ENCODE assay signal across 1 cellular context in the genomic region with DNA sequence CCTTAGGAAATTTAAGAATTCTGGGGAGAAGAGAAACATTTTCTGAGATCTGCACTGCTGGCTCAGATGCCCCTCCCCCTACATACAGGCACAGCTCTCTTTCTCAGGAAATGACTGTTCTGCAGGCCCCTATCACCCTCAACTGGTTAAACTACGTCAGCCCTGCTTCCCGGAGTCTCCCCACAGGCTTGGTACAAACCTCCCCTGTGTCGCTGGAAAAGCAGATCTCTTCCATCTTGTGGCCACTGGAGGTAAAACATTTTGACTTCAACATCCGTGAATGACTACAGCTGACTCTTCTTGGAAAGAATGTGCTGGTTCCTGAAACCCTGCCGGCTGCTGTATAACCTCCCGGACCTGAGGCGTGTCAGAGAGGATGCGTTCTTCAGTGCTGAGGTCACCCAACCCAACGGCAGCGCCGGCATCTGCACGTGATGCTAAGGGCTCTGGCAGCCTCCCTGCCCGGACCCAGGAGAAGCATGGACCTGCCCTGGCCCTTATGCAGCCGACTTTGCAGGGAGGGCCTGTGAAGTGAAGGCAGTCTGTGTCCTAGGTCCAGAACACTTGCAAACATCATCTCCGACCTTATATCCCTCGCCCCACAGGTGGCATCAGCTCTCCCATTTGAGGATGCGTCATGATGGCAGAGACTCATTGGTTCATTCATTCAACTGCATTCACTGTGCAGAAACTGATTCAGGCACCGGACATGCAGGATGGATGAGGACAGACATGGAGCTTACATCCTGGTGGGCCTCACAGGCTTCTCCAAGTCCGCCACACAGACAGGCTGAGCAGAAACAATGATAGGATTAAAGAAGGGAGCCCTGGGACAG.
TF ChIP-seq lines count a peak whose summit lies in the region.

No MANE protein-coding gene starts in this region.

TF ChIP-seq in HepG2, 621 proteins besides CTCF, POLR2A, EP300 and RAD21 (continued from another document and continues in another):
- TF ChIP-seq MAFG (CRISPR knock-in tag; IDR thresholded peaks at IDR 0.05) (no peak), ZNF33A (CRISPR knock-in tag; IDR thresholded peaks at IDR 0.05; ENCODE audit: borderline replicate concordance) (no peak), ARID2 (CRISPR knock-in tag; IDR thresholded peaks at IDR 0.05; ENCODE audit: borderline replicate concordance) (no peak), PRPF4 (IDR thresholded peaks at IDR 0.05; ENCODE audit: low read depth, low read length, poor library complexity, severe bottlenecking) (no peak), NBN (conservative IDR thresholded peaks at IDR 0.05) (no peak), ZNF766 (CRISPR knock-in tag; IDR thresholded peaks at IDR 0.05; ENCODE audit: borderline replicate concordance) (no peak), ERF (CRISPR knock-in tag; IDR thresholded peaks at IDR 0.05) (no peak), HNRNPL (IDR thresholded peaks at IDR 0.05; ENCODE audit: low read depth, low read length) (no peak), ZNF652 (CRISPR knock-in tag; IDR thresholded peaks at IDR 0.05; ENCODE audit: borderline replicate concordance, low read depth) (peak; percentile 88), ZNF792 (CRISPR knock-in tag; IDR thresholded peaks at IDR 0.05) (peak; percentile 100), HCFC1 (IDR thresholded peaks at IDR 0.05; ENCODE audit: low read depth, low read length) (no peak), NR2F6 (IDR thresholded peaks at IDR 0.05) (no peak), NR2F6 (CRISPR knock-in tag; IDR thresholded peaks at IDR 0.05) (0 out of 2 replicates have a peak, but pooled peaks have one; percentile 13), SMC3 (IDR thresholded peaks at IDR 0.05; ENCODE audit: low read length) (peak; percentile 81), ZNF546 (CRISPR knock-in tag; conservative IDR thresholded peaks at IDR 0.05) (no peak), ZZZ3 (CRISPR knock-in tag; IDR thresholded peaks at IDR 0.05; ENCODE audit: borderline replicate concordance) (no peak), NR0B2 (CRISPR knock-in tag; IDR thresholded peaks at IDR 0.05) (no peak), TCF12 (IDR thresholded peaks at IDR 0.05) (no peak), TCF12 (CRISPR knock-in tag; IDR thresholded peaks at IDR 0.05) (no peak), FUBP1 (CRISPR knock-in tag; IDR thresholded peaks at IDR 0.05; ENCODE audit: borderline replicate concordance) (no peak), ZNF230 (CRISPR knock-in tag; IDR thresholded peaks at IDR 0.05) (0 out of 2 replicates have a peak, but pooled peaks have one; percentile 31), SRSF4 (IDR thresholded peaks at IDR 0.05; ENCODE audit: low read depth, low read length, poor library complexity, severe bottlenecking) (no peak), ZNF30 (CRISPR knock-in tag; IDR thresholded peaks at IDR 0.05) (no peak), ZC3H13 (CRISPR knock-in tag; IDR thresholded peaks at IDR 0.05) (0 out of 2 replicates have a peak, but pooled peaks have one; percentile 58), NAIF1 (CRISPR knock-in tag; IDR thresholded peaks at IDR 0.05; ENCODE audit: borderline replicate concordance) (no peak), ARHGAP35 (CRISPR knock-in tag; IDR thresholded peaks at IDR 0.05; ENCODE audit: borderline replicate concordance) (no peak), ZNF468 (CRISPR knock-in tag; IDR thresholded peaks at IDR 0.05) (no peak), ZNF772 (CRISPR knock-in tag; IDR thresholded peaks at IDR 0.05) (no peak), ZMYM2 (CRISPR knock-in tag; IDR thresholded peaks at IDR 0.05) (no peak), NR2F1 (CRISPR knock-in tag; IDR thresholded peaks at IDR 0.05) (no peak), SMAD3 (CRISPR knock-in tag; IDR thresholded peaks at IDR 0.05) (no peak)
- TF ChIP-seq, protein P1, sequence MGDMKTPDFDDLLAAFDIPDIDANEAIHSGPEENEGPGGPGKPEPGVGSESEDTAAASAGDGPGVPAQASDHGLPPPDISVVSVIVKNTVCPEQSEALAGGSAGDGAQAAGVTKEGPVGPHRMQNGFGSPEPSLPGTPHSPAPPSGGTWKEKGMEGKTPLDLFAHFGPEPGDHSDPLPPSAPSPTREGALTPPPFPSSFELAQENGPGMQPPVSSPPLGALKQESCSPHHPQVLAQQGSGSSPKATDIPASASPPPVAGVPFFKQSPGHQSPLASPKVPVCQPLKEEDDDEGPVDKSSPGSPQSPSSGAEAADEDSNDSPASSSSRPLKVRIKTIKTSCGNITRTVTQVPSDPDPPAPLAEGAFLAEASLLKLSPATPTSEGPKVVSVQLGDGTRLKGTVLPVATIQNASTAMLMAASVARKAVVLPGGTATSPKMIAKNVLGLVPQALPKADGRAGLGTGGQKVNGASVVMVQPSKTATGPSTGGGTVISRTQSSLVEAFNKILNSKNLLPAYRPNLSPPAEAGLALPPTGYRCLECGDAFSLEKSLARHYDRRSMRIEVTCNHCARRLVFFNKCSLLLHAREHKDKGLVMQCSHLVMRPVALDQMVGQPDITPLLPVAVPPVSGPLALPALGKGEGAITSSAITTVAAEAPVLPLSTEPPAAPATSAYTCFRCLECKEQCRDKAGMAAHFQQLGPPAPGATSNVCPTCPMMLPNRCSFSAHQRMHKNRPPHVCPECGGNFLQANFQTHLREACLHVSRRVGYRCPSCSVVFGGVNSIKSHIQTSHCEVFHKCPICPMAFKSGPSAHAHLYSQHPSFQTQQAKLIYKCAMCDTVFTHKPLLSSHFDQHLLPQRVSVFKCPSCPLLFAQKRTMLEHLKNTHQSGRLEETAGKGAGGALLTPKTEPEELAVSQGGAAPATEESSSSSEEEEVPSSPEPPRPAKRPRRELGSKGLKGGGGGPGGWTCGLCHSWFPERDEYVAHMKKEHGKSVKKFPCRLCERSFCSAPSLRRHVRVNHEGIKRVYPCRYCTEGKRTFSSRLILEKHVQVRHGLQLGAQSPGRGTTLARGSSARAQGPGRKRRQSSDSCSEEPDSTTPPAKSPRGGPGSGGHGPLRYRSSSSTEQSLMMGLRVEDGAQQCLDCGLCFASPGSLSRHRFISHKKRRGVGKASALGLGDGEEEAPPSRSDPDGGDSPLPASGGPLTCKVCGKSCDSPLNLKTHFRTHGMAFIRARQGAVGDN (CRISPR knock-in tag; IDR thresholded peaks at IDR 0.05), result peak; percentile 38
- TF ChIP-seq, protein P2, sequence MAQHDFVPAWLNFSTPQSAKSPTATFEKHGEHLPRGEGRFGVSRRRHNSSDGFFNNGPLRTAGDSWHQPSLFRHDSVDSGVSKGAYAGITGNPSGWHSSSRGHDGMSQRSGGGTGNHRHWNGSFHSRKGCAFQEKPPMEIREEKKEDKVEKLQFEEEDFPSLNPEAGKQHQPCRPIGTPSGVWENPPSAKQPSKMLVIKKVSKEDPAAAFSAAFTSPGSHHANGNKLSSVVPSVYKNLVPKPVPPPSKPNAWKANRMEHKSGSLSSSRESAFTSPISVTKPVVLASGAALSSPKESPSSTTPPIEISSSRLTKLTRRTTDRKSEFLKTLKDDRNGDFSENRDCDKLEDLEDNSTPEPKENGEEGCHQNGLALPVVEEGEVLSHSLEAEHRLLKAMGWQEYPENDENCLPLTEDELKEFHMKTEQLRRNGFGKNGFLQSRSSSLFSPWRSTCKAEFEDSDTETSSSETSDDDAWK (CRISPR knock-in tag; IDR thresholded peaks at IDR 0.05), result no peak
- TF ChIP-seq, protein P3, sequence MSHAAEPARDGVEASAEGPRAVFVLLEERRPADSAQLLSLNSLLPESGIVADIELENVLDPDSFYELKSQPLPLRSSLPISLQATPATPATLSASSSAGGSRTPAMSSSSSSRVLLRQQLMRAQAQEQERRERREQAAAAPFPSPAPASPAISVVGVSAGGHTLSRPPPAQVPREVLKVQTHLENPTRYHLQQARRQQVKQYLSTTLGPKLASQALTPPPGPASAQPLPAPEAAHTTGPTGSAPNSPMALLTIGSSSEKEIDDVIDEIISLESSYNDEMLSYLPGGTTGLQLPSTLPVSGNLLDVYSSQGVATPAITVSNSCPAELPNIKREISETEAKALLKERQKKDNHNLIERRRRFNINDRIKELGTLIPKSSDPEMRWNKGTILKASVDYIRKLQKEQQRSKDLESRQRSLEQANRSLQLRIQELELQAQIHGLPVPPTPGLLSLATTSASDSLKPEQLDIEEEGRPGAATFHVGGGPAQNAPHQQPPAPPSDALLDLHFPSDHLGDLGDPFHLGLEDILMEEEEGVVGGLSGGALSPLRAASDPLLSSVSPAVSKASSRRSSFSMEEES (CRISPR knock-in tag; IDR thresholded peaks at IDR 0.05), result no peak
- TF ChIP-seq, protein P4, sequence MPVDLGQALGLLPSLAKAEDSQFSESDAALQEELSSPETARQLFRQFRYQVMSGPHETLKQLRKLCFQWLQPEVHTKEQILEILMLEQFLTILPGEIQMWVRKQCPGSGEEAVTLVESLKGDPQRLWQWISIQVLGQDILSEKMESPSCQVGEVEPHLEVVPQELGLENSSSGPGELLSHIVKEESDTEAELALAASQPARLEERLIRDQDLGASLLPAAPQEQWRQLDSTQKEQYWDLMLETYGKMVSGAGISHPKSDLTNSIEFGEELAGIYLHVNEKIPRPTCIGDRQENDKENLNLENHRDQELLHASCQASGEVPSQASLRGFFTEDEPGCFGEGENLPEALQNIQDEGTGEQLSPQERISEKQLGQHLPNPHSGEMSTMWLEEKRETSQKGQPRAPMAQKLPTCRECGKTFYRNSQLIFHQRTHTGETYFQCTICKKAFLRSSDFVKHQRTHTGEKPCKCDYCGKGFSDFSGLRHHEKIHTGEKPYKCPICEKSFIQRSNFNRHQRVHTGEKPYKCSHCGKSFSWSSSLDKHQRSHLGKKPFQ (CRISPR knock-in tag; IDR thresholded peaks at IDR 0.05; ENCODE audit: insufficient replicate concordance), result no peak
- TF ChIP-seq, protein P5, sequence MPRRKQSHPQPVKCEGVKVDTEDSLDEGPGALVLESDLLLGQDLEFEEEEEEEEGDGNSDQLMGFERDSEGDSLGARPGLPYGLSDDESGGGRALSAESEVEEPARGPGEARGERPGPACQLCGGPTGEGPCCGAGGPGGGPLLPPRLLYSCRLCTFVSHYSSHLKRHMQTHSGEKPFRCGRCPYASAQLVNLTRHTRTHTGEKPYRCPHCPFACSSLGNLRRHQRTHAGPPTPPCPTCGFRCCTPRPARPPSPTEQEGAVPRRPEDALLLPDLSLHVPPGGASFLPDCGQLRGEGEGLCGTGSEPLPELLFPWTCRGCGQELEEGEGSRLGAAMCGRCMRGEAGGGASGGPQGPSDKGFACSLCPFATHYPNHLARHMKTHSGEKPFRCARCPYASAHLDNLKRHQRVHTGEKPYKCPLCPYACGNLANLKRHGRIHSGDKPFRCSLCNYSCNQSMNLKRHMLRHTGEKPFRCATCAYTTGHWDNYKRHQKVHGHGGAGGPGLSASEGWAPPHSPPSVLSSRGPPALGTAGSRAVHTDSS (CRISPR knock-in tag; conservative IDR thresholded peaks at IDR 0.05), result no peak
- TF ChIP-seq, protein P6, sequence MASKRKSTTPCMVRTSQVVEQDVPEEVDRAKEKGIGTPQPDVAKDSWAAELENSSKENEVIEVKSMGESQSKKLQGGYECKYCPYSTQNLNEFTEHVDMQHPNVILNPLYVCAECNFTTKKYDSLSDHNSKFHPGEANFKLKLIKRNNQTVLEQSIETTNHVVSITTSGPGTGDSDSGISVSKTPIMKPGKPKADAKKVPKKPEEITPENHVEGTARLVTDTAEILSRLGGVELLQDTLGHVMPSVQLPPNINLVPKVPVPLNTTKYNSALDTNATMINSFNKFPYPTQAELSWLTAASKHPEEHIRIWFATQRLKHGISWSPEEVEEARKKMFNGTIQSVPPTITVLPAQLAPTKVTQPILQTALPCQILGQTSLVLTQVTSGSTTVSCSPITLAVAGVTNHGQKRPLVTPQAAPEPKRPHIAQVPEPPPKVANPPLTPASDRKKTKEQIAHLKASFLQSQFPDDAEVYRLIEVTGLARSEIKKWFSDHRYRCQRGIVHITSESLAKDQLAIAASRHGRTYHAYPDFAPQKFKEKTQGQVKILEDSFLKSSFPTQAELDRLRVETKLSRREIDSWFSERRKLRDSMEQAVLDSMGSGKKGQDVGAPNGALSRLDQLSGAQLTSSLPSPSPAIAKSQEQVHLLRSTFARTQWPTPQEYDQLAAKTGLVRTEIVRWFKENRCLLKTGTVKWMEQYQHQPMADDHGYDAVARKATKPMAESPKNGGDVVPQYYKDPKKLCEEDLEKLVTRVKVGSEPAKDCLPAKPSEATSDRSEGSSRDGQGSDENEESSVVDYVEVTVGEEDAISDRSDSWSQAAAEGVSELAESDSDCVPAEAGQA (IDR thresholded peaks at IDR 0.05; ENCODE audit: low read depth), result no peak
- TF ChIP-seq, protein P6 (CRISPR knock-in tag; IDR thresholded peaks at IDR 0.05; ENCODE audit: borderline replicate concordance), result no peak
